Comparison of ENCODE assay signal across 16 cellular contexts in the genomic region with DNA sequence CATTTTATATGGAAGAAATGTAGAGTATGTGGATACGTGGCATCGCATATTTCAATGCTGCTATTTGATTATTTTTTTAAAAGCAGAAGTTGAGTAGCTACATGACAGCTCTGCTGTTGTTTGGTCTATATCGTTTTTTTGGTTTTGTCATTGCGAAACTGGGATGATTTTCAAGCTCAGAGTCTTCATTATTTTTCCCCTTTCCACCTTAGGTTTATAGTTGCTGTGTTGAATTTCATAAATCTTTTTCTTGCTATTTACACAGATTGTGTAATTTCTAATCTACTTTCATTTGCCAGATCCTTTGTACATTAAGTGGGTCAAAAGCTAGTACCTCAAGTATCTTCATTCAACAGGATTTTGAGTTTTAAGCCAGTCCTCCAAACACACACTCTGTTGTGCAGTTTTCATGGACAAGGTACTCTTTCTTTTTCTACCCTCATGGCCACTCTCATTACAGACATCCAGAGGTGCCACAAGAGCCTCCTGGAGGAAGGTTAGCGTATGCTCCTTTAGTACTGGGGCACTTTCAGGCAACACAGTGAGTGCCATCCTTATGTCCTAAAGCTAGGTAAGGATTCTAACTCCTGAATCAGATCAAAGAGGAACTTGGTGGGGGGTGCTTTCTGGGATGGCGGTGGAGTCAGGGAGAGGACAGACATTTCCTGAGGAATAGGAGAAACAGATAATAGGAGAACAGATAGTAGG.
"Had no signal": no experiment of that assay in that cellular context is flagged by ENCODE, and none has a peak within 500 bp of the region (broad histone marks: within the 10 kb centered on the region; RNA-seq: fewer than 3 reads in every experiment).

No MANE protein-coding gene starts in this region.

- H3K4me3 Mint-ChIP-seq: activated naive CD8-positive, alpha-beta T cell treated with anti-CD3 and anti-CD28 coated beads, Interleukin-2, amount 50 U/mL, for 24 hours; activated T-helper 17 cell treated with anti-CD3 and anti-CD28 coated beads, Interleukin-2, amount 50 U/mL, for 72 hours; neural progenitor cell; stimulated activated naive CD8-positive, alpha-beta T cell treated with anti-CD3 and anti-CD28 coated beads, Interleukin-15, amount 100 ng/mL, for 72 hours; T-helper 2 cell treated with Interferon-gamma antibody and Interleukin-4, amounts not matched to agents 5 μg/mL and 100 μg/mL, for 36 hours had no signal

- H3K4me1 ChIP-seq: neural progenitor cell, upper lobe of left lung had no signal

- H3K27ac ChIP-seq: neural progenitor cell, ovary, sigmoid colon, upper lobe of left lung had no signal

- ATAC-seq: activated naive CD8-positive, alpha-beta T cell treated with anti-CD3 and anti-CD28 coated beads, Interleukin-2, amount 50 U/mL, for 24 hours; activated T-helper 17 cell treated with anti-CD3 and anti-CD28 coated beads, Interleukin-2, amount 50 U/mL, for 72 hours; stimulated activated naive CD8-positive, alpha-beta T cell treated with anti-CD3 and anti-CD28 coated beads, Interleukin-15, amount 100 ng/mL, for 72 hours had no signal

- H3K9me3 Mint-ChIP-seq: activated naive CD8-positive, alpha-beta T cell treated with anti-CD3 and anti-CD28 coated beads, Interleukin-2, amount 50 U/mL, for 24 hours; activated T-helper 17 cell treated with anti-CD3 and anti-CD28 coated beads, Interleukin-2, amount 50 U/mL, for 72 hours; stimulated activated naive CD8-positive, alpha-beta T cell treated with anti-CD3 and anti-CD28 coated beads, Interleukin-15, amount 100 ng/mL, for 72 hours; T-helper 2 cell treated with Interferon-gamma antibody and Interleukin-4, amounts not matched to agents 5 μg/mL and 100 μg/mL, for 36 hours had no signal

- H3K27me3 ChIP-seq: neural progenitor cell, ovary, sigmoid colon, upper lobe of left lung had no signal

- H3K4me1 Mint-ChIP-seq: activated naive CD8-positive, alpha-beta T cell treated with anti-CD3 and anti-CD28 coated beads, Interleukin-2, amount 50 U/mL, for 24 hours; activated T-helper 17 cell treated with anti-CD3 and anti-CD28 coated beads, Interleukin-2, amount 50 U/mL, for 72 hours; neural progenitor cell; stimulated activated naive CD8-positive, alpha-beta T cell treated with anti-CD3 and anti-CD28 coated beads, Interleukin-15, amount 100 ng/mL, for 72 hours had no signal

- DNase-seq: activated CD4-positive, alpha-beta T cell treated with anti-CD3 and anti-CD28 coated beads for 1 hour; activated CD4-positive, alpha-beta T cell treated with anti-CD3 and anti-CD28 coated beads, Interleukin-2, amount 50 U/mL, for 4 hours; activated naive CD4-positive, alpha-beta T cell treated with Interleukin-2 at 50 U/mL for 16 hours; activated naive CD8-positive, alpha-beta T cell treated with anti-CD3 and anti-CD28 coated beads, Interleukin-2, amount 50 U/mL, for 24 hours; activated T-cell treated with anti-CD3 and anti-CD28 coated beads for 4 hours; dermis blood vessel endothelial cell; hypothalamus; kidney glomerular epithelial cell; ovary; sigmoid colon; stimulated activated CD4-positive, alpha-beta T cell treated with anti-CD3 and anti-CD28 coated beads, Interleukin-1b, Interleukin-23, amount 100 ng/mL, for 48 hours; stimulated activated naive CD8-positive, alpha-beta T cell treated with anti-CD3 and anti-CD28 coated beads, Interleukin-15, amount 100 ng/mL, for 72 hours; upper lobe of left lung had no signal

- H3K27ac Mint-ChIP-seq: activated naive CD8-positive, alpha-beta T cell treated with anti-CD3 and anti-CD28 coated beads, Interleukin-2, amount 50 U/mL, for 24 hours; activated T-helper 17 cell treated with anti-CD3 and anti-CD28 coated beads, Interleukin-2, amount 50 U/mL, for 72 hours; neural progenitor cell; stimulated activated naive CD8-positive, alpha-beta T cell treated with anti-CD3 and anti-CD28 coated beads, Interleukin-15, amount 100 ng/mL, for 72 hours; T-helper 2 cell treated with Interferon-gamma antibody and Interleukin-4, amounts not matched to agents 5 μg/mL and 100 μg/mL, for 36 hours had no signal

- H3K9me3 ChIP-seq: ovary, sigmoid colon, upper lobe of left lung had no signal

- H3K4me3 ChIP-seq: neural progenitor cell, ovary, sigmoid colon, upper lobe of left lung had no signal

- H3K36me3 ChIP-seq: neural progenitor cell, ovary, sigmoid colon, upper lobe of left lung had no signal

- H3K36me3 Mint-ChIP-seq: neural progenitor cell had no signal

- H3K27me3 Mint-ChIP-seq: activated T-helper 17 cell treated with anti-CD3 and anti-CD28 coated beads, Interleukin-2, amount 50 U/mL, for 72 hours had no signal
